In the genomic region with DNA sequence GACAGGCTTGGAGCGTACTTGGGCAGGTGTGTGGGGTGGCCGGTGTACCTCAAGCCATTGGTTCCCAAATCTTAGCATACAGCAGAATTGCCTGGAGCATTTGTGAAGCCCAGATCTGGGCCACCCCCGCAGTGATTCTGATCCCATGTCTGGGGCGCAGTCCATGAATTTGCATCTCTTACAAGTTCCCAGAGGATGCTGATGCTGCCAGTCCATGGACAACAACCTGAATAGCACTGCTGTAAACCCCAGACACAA, we compare ENCODE assay signal across 32 cellular contexts. TPM values are rescaled to one million over a fixed set of nuclear protein-coding genes. Genes with fewer than 3 reads are reported as not detected.
DNase-seq lines count a peak whose midpoint lies in the region; FAIRE-seq and TF ChIP-seq lines count a peak whose summit lies in the region.
"Had no signal": no experiment of that assay in that cellular context is flagged by ENCODE, and none has a peak within 500 bp of the region (broad histone marks: within the 10 kb centered on the region; RNA-seq: fewer than 3 reads in every experiment).

No MANE protein-coding gene starts in this region.

- H3K27ac ChIP-seq in Karpas-422 (ENCODE audit: low read length) (peak overlapping the region; percentile 75; the same call in 1 of the 2 replicates), smooth muscle cell (ENCODE audit: low read depth) (no peak overlapping the region)
- H3K27ac ChIP-seq: GM23248, HL-60, SJCRH30 had no signal

- POLR2A ChIA-PET in MCF 10A (lab: Yijun Ruan, JAX) = interaction anchor here (0.6 kb wide), 1 partner anchor 46 kb away, joined by 3 read pairs; no protein-coding TSS in a partner anchor

- H3K27ac Mint-ChIP-seq in brain (peak overlapping the region in 3 of 5 experiments; percentile 47 to 97 (median 68)), MCF 10A (ENCODE audit: low read depth, unreplicated experiment) (no peak overlapping the region)
- H3K27ac Mint-ChIP-seq: activated CD4-positive, alpha-beta memory T cell treated with anti-CD3 and anti-CD28 coated beads, Interleukin-2, amount 10 ng/mL, durations not matched to agents 7 days and 5 days; activated T-helper 17 cell treated with anti-CD3 and anti-CD28 coated beads, Interleukin-2, amount 50 U/mL, for 72 hours had no signal

- H3K27me3 Mint-ChIP-seq in brain = no peaks in the 10 kb centered on the region
- H3K27me3 Mint-ChIP-seq in MCF 10A (ENCODE audit: insufficient read depth, unreplicated experiment) = no peaks in the 10 kb centered on the region
- H3K27me3 Mint-ChIP-seq: activated T-helper 17 cell treated with anti-CD3 and anti-CD28 coated beads, Interleukin-2, amount 50 U/mL, for 72 hours; dendritic cell treated with granulocyte-macrophage colony-stimulating factor and Interleukin-4, amounts not matched to agents 40 ng/mL and 50 ng/mL, for 4 days had no signal

- intact Hi-C loops in MCF 10A (cut with micrococcal nuclease) = no loop called here

- no peak for FAIRE-seq in HTR-8/SVneo (lab: Jason Lieb, UNC)

- H3K9ac ChIP-seq in ES-I3 (ENCODE audit: low read depth, low read length) (peak overlapping the region; percentile 33; the same call in 1 of the 2 replicates), Karpas-422 (ENCODE audit: low read length) (no peak overlapping the region), smooth muscle cell (ENCODE audit: low read depth) (no peak overlapping the region)
- H3K9ac ChIP-seq: GM23248 had no signal

- CTCF ChIA-PET in MCF 10A (lab: Yijun Ruan, JAX) = interaction anchor here (7.3 kb wide), 1 partner anchor 20 kb away, joined by 64 read pairs; no protein-coding TSS in a partner anchor

- H3K27me3 ChIP-seq in Karpas-422 (ENCODE audit: low read length) (no peaks in the 10 kb centered on the region), smooth muscle cell (ENCODE audit: low read depth) (no peaks in the 10 kb centered on the region), MG63 (no peaks in the 10 kb centered on the region)
- H3K27me3 ChIP-seq: esophagus muscularis mucosa, SJCRH30, stomach, tibial nerve had no signal

- no peak for TF ChIP-seq CTCF in brain (conservative IDR thresholded peaks at IDR 0.05)
- TF ChIP-seq CTCF in smooth muscle cell (IDR thresholded peaks at IDR 0.05; ENCODE audit: borderline replicate concordance, insufficient read depth, poor library complexity, severe bottlenecking) = no peak
- no peak for TF ChIP-seq CTCF in MCF 10A (IDR thresholded peaks at IDR 0.05; ENCODE audit: unreplicated experiment)

- BruUV-seq in MCF 10A (replicated peaks; lab: Mats Ljungman, UMichigan) = no TSS peak

- H4K20me1 ChIP-seq in Karpas-422 (ENCODE audit: insufficient read depth, low read depth, low read length) = no peaks in the 10 kb centered on the region
- H4K20me1 ChIP-seq in smooth muscle cell (ENCODE audit: low read depth) = no peaks in the 10 kb centered on the region

- H2AFZ ChIP-seq in Karpas-422 (ENCODE audit: low read length) = no peak overlapping the region
- H2AFZ ChIP-seq in smooth muscle cell (ENCODE audit: low read depth) = peak overlapping the region; percentile 62

- H3K79me2 ChIP-seq in Karpas-422 (ENCODE audit: low read length) (no peaks in the 10 kb centered on the region), smooth muscle cell (ENCODE audit: low read depth) (no peaks in the 10 kb centered on the region)

- H3K9me3 ChIP-seq in ES-I3 (ENCODE audit: control insufficient read depth, insufficient read depth, low read length) (no peaks in the 10 kb centered on the region), Karpas-422 (ENCODE audit: low read length) (no peaks in the 10 kb centered on the region), smooth muscle cell (replicated peaks; ENCODE audit: low read depth) (no peaks in the 10 kb centered on the region), MG63 (no peaks in the 10 kb centered on the region)
- H3K9me3 ChIP-seq: esophagus muscularis mucosa, SJCRH30, stomach, tibial nerve had no signal

- H3K4me3 Mint-ChIP-seq in brain (peak overlapping the region in 3 of 5 experiments; percentile 12 to 35 (median 18)), MCF 10A (ENCODE audit: unreplicated experiment) (no peak overlapping the region)
- H3K4me3 Mint-ChIP-seq: activated CD4-positive, alpha-beta memory T cell treated with anti-CD3 and anti-CD28 coated beads, Interleukin-2, amount 10 ng/mL, durations not matched to agents 7 days and 5 days; activated T-helper 17 cell treated with anti-CD3 and anti-CD28 coated beads, Interleukin-2, amount 50 U/mL, for 72 hours; dendritic cell treated with granulocyte-macrophage colony-stimulating factor and Interleukin-4, amounts not matched to agents 40 ng/mL and 50 ng/mL, for 4 days had no signal

- no peaks in the 10 kb centered on the region for H3K9me2 ChIP-seq in Karpas-422 (replicated peaks; ENCODE audit: insufficient read depth, low read length)

- H3K36me3 Mint-ChIP-seq in brain (no peaks in the 10 kb centered on the region), MCF 10A (ENCODE audit: insufficient read depth, unreplicated experiment) (no peaks in the 10 kb centered on the region)

- H3K4me3 ChIP-seq in Karpas-422 (ENCODE audit: low read length) = peak overlapping the region; percentile 57; the same call in 1 of the 2 replicates
- no peak overlapping the region for H3K4me3 ChIP-seq in smooth muscle cell
- no peak overlapping the region for H3K4me3 ChIP-seq in MG63
- H3K4me3 ChIP-seq: esophagus muscularis mucosa had no signal

- H3K4me2 ChIP-seq in Karpas-422 (ENCODE audit: low read depth, low read length, poor library complexity, severe bottlenecking) (peak overlapping the region; percentile 68), smooth muscle cell (no peak overlapping the region)

- 67% methylated on average over 4 of the region's 4 CpGs for WGBS in smooth muscle cell (ENCODE audit: low lambda C conversion rate)

- H3K9me3 Mint-ChIP-seq in brain (no peaks in the 10 kb centered on the region), MCF 10A (ENCODE audit: unreplicated experiment) (no peaks in the 10 kb centered on the region)
- H3K9me3 Mint-ChIP-seq: activated CD4-positive, alpha-beta memory T cell treated with anti-CD3 and anti-CD28 coated beads, Interleukin-2, amount 10 ng/mL, durations not matched to agents 7 days and 5 days; activated T-helper 17 cell treated with anti-CD3 and anti-CD28 coated beads, Interleukin-2, amount 50 U/mL, for 72 hours; dendritic cell treated with granulocyte-macrophage colony-stimulating factor and Interleukin-4, amounts not matched to agents 40 ng/mL and 50 ng/mL, for 4 days; IgD-negative memory B cell had no signal

- H3K36me3 ChIP-seq in ES-I3 (ENCODE audit: insufficient read depth, low read length) (no peaks in the 10 kb centered on the region), Karpas-422 (ENCODE audit: insufficient read depth, low read length) (no peaks in the 10 kb centered on the region), smooth muscle cell (ENCODE audit: low read depth) (no peaks in the 10 kb centered on the region), MG63 (no peaks in the 10 kb centered on the region)
- H3K36me3 ChIP-seq: SJCRH30, stomach, tibial nerve had no signal

- H3K4me1 ChIP-seq in ES-I3 (ENCODE audit: insufficient read depth, low read length) = peaks cover 18% of the 10 kb centered on the region
- peaks cover 32% of the 10 kb centered on the region for H3K4me1 ChIP-seq in Karpas-422 (ENCODE audit: low read length)
- H3K4me1 ChIP-seq in smooth muscle cell (ENCODE audit: low read depth) = peaks cover 10% of the 10 kb centered on the region

- H3F3A ChIP-seq in smooth muscle cell (ENCODE audit: low read depth) = no peaks in the 10 kb centered on the region

- peaks cover 26% of the 10 kb centered on the region for H3K4me1 Mint-ChIP-seq in brain
- no peaks in the 10 kb centered on the region for H3K4me1 Mint-ChIP-seq in MCF 10A (ENCODE audit: insufficient read depth, unreplicated experiment)
- H3K4me1 Mint-ChIP-seq: activated T-helper 17 cell treated with anti-CD3 and anti-CD28 coated beads, Interleukin-2, amount 50 U/mL, for 72 hours had no signal

- DNase-seq in Karpas-422 (no peak), smooth muscle cell (lab: John Stamatoyannopoulos, UW; ENCODE audit: unreplicated experiment) (no peak), MCF 10A (ENCODE audit: unreplicated experiment) (no peak), HTR-8/SVneo (ENCODE audit: insufficient read length, low spot score) (no peak), nucleus accumbens (lab: John Stamatoyannopoulos, UW) (no peak), MG63 (no peak)
- DNase-seq: activated CD4-positive, alpha-beta memory T cell treated with anti-CD3 and anti-CD28 coated beads, Interleukin-2, amount 10 ng/mL, durations not matched to agents 7 days and 5 days; activated CD4-positive, CD25-positive, alpha-beta regulatory T cell treated with anti-CD3 and anti-CD28 coated beads, Interleukin-2, amount 50 U/mL, for 72 hours; activated CD8-positive, alpha-beta memory T cell treated with anti-CD3 and anti-CD28 coated beads, Interleukin-2, amount 50 U/mL, for 48 hours; activated naive CD4-positive, alpha-beta T cell treated with anti-CD3 and anti-CD28 coated beads, Interleukin-2, amount 50 U/mL, for 16 hours; C1 segment of cervical spinal cord; DND-41; foreskin melanocyte; mesendoderm; NCI-H1105; NCI-H1930; NCI-H526 treated with DMSO at 0.1 percent for 48 hours; T-helper 1 cell had no signal

RNA-seq across cellular contexts. Expression of a gene that starts 18.2 kb away (rescaled TPM):
- total RNA-seq in Karpas-422 (2014; rRNA removed; shearing (Covaris generic); ENCODE audit: low replicate concordance) = 80.8 and 88.3 TPM in 2 replicates
- polyA plus RNA-seq in brain (ENCODE audit: insufficient read depth, low read depth, low replicate concordance) (56.5 TPM), smooth muscle cell (220 and 230 TPM in 2 replicates)
- total RNA-seq in smooth muscle cell (70.7 and 92.5 TPM in 2 replicates), MCF 10A (2022) (107 and 144 TPM in 2 replicates)
- 128 and 143 TPM in 2 replicates for total RNA-seq in MG63 (2014; rRNA removed; shearing (Covaris generic); ENCODE audit: low replicate concordance)

RNA-seq across cellular contexts. Expression of a gene that starts 28.3 kb away (rescaled TPM):
- total RNA-seq in Karpas-422 (2014; rRNA removed; shearing (Covaris generic); ENCODE audit: low replicate concordance) = not detected in 2 replicates
- 103 TPM for polyA plus RNA-seq in brain (ENCODE audit: insufficient read depth, low read depth, low replicate concordance)
- not detected in 2 replicates for total RNA-seq in smooth muscle cell
- polyA plus RNA-seq in smooth muscle cell = 0.50 TPM in 1 of 2 replicates, not detected in the other
- not detected in 2 replicates for total RNA-seq in MCF 10A (2022)
- total RNA-seq in MG63 (2014; rRNA removed; shearing (Covaris generic); ENCODE audit: low replicate concordance) = not detected in 2 replicates
- total RNA-seq: GM23248, myocyte, pulmonary artery endothelial cell, RPMI7951 had no signal
- polyA plus RNA-seq: GM23248, IgD-negative memory B cell had no signal

RNA-seq across cellular contexts. Expression of a gene that starts 41.5 kb away (rescaled TPM):
- 19.7 and 28.8 TPM in 2 replicates for total RNA-seq in Karpas-422 (2014; rRNA removed; shearing (Covaris generic); ENCODE audit: low replicate concordance)
- polyA plus RNA-seq in brain (ENCODE audit: insufficient read depth, low read depth, low replicate concordance) (27.8 TPM), smooth muscle cell (9.8 and 13.1 TPM in 2 replicates)
- total RNA-seq in smooth muscle cell (18.9 and 20.2 TPM in 2 replicates), MCF 10A (2022) (31.0 and 34.7 TPM in 2 replicates)
- total RNA-seq in MG63 (2014; rRNA removed; shearing (Covaris generic); ENCODE audit: low replicate concordance) = 30.8 and 43.8 TPM in 2 replicates

RNA-seq across cellular contexts. Expression of a gene that starts 56.9 kb away (rescaled TPM):
- total RNA-seq in Karpas-422 (2014; rRNA removed; shearing (Covaris generic); ENCODE audit: low replicate concordance) = 5.2 and 7.3 TPM in 2 replicates
- polyA plus RNA-seq in brain (ENCODE audit: insufficient read depth, low read depth, low replicate concordance) (28.2 TPM), smooth muscle cell (14.0 and 14.3 TPM in 2 replicates)
- total RNA-seq in smooth muscle cell (3.7 and 6.0 TPM in 2 replicates), MCF 10A (2022) (1.9 and 2.1 TPM in 2 replicates)
- 6.4 and 7.5 TPM in 2 replicates for total RNA-seq in MG63 (2014; rRNA removed; shearing (Covaris generic); ENCODE audit: low replicate concordance)
